15 cellular contexts compared by ENCODE assay signal in genomic region chr9:136858452-136858843, GRCh38. TPM values are rescaled to one million over a fixed set of nuclear protein-coding genes. Genes with fewer than 3 reads are reported as not detected.
DNase-seq lines count a peak whose midpoint lies in the region; ATAC-seq, FAIRE-seq and TF ChIP-seq lines count a peak whose summit lies in the region.
"Had no signal": no experiment of that assay in that cellular context is flagged by ENCODE, and none has a peak within 500 bp of the region (broad histone marks: within the 10 kb centered on the region; RNA-seq: fewer than 3 reads in every experiment).

No MANE protein-coding gene starts in this region.

- H3K9me3 Mint-ChIP-seq in natural killer cell treated with Interleukin-12 subunit alpha and Interleukin-12 subunit beta and Interleukin-15 and Interleukin-18, amount 100 ng/mL, for 72 hours: no peaks in the 10 kb centered on the region

- no peak for TF ChIP-seq POLR2A in esophagus muscularis mucosa (IDR thresholded peaks at IDR 0.05; ENCODE audit: low read depth)

- H3K4me1 Mint-ChIP-seq in natural killer cell treated with Interleukin-12 subunit alpha and Interleukin-12 subunit beta and Interleukin-15 and Interleukin-18, amount 100 ng/mL, for 72 hours (ENCODE audit: low read depth in 2 of 2): peaks cover 0 to under 1% of the 10 kb centered on the region in 2 donors

- H3K27me3 ChIP-seq in esophagus muscularis mucosa (no peaks in the 10 kb centered on the region), small intestine (ENCODE audit: control insufficient read depth in 2 of 2, insufficient read depth in 2 of 2, low read length in 2 of 2) (no peaks in the 10 kb centered on the region)
- H3K27me3 ChIP-seq: foreskin keratinocyte had no signal

- H3K4me1 ChIP-seq in esophagus muscularis mucosa (peaks cover 10 to 25% (median 16%) of the 10 kb centered on the region in 4 donors), small intestine (ENCODE audit: control insufficient read depth in 2 of 2, insufficient read depth in 1 of 2, low read depth in 1 of 2, low read length in 1 of 2) (peaks cover 0 to 12% of the 10 kb centered on the region in 2 donors)
- H3K4me1 ChIP-seq: foreskin keratinocyte had no signal

- H3K9me3 ChIP-seq in esophagus muscularis mucosa: no peaks in the 10 kb centered on the region
- no peaks in the 10 kb centered on the region for H3K9me3 ChIP-seq in small intestine (ENCODE audit: control insufficient read depth, low read depth)
- H3K9me3 ChIP-seq: Caco-2 had no signal

- H3K36me3 ChIP-seq in esophagus muscularis mucosa: peaks cover 21 to 37% (median 32%) of the 10 kb centered on the region in 4 donors
- H3K36me3 ChIP-seq in small intestine (ENCODE audit: control insufficient read depth in 2 of 2, insufficient read depth in 2 of 2, low read length in 2 of 2): peaks cover 6 to 18% of the 10 kb centered on the region in 2 donors

- TF ChIP-seq CTCF in esophagus muscularis mucosa (IDR thresholded peaks at IDR 0.05) (no peak), GM20000 (IDR thresholded peaks at IDR 0.05; ENCODE audit: extremely low read depth, missing control alignments) (no peak)

- H3K27ac Mint-ChIP-seq in natural killer cell treated with Interleukin-12 subunit alpha and Interleukin-12 subunit beta and Interleukin-15 and Interleukin-18, amount 100 ng/mL, for 72 hours: no peak overlapping the region

- ATAC-seq in natural killer cell treated with Interleukin-12 subunit alpha and Interleukin-12 subunit beta and Interleukin-15 and Interleukin-18, amount 100 ng/mL, for 72 hours: no peak
- ATAC-seq: foreskin keratinocyte had no signal

- H3K4me3 Mint-ChIP-seq in natural killer cell treated with Interleukin-12 subunit alpha and Interleukin-12 subunit beta and Interleukin-15 and Interleukin-18, amount 100 ng/mL, for 72 hours: no peak overlapping the region

- no peak for TF ChIP-seq EP300 in esophagus muscularis mucosa (IDR thresholded peaks at IDR 0.05)

- no peak overlapping the region for H3K4me3 ChIP-seq in esophagus muscularis mucosa
- no peak overlapping the region for H3K4me3 ChIP-seq in small intestine (ENCODE audit: low read depth in 1 of 2, low read length in 2 of 2)

- intact Hi-C loops in esophagus muscularis mucosa (cut with DNase I): no loop called here

- WGBS in esophagus muscularis mucosa: 83% methylated on average over 2 of the region's 15 CpGs
- 56 to 79% (median 63%) methylated on average over 14 to 15 of the region's 15 CpGs for WGBS in small intestine, 3 donors

- H3K27ac ChIP-seq in esophagus muscularis mucosa (replicated peaks in 1 of 4): peak overlapping the region in 3 of 4 donors; percentile 30 to 55 (median 50)
- H3K27ac ChIP-seq in small intestine (ENCODE audit: low read depth in 1 of 2, low read length in 1 of 2): peak overlapping the region; percentile 96 to 97
- H3K27ac ChIP-seq: foreskin keratinocyte had no signal

- no peaks in the 10 kb centered on the region for H3K27me3 Mint-ChIP-seq in natural killer cell treated with Interleukin-12 subunit alpha and Interleukin-12 subunit beta and Interleukin-15 and Interleukin-18, amount 100 ng/mL, for 72 hours

- peak; percentile 13 for DNase-seq in activated CD8-positive, alpha-beta memory T cell treated with anti-CD3 and anti-CD28 coated beads, Interleukin-2, amount 50 U/mL, for 4 hours
- no peak for DNase-seq in activated CD8-positive, alpha-beta memory T cell treated with anti-CD3 and anti-CD28 coated beads for 24 hours
- DNase-seq in esophagus muscularis mucosa (ENCODE audit: extremely low spot score): no peak
- DNase-seq in small intestine: no peak
- DNase-seq in natural killer cell treated with Interleukin-12 subunit alpha and Interleukin-12 subunit beta and Interleukin-15 and Interleukin-18, amount 100 ng/mL, for 72 hours (ENCODE audit: low spot score): no peak
- DNase-seq in GM20000 (ENCODE audit: low spot score): no peak
- DNase-seq: activated effector memory CD4-positive, alpha-beta T cell treated with anti-CD3 and anti-CD28 coated beads, Interleukin-2, amount 50 U/mL, for 16 hours; effector memory CD4-positive, alpha-beta T cell; foreskin keratinocyte; mesendoderm; stimulated activated CD4-positive, alpha-beta T cell treated with anti-CD3 and anti-CD28 coated beads, Interleukin-12 subunit alpha, Interleukin-12 subunit beta, amount 100 ng/mL, for 4 hours; T-helper 9 cell had no signal

- FAIRE-seq in small intestine (lab: Jason Lieb, UNC): no peak
- FAIRE-seq: GM18507, GM19239 had no signal

- no peaks in the 10 kb centered on the region for H3K36me3 Mint-ChIP-seq in natural killer cell treated with Interleukin-12 subunit alpha and Interleukin-12 subunit beta and Interleukin-15 and Interleukin-18, amount 100 ng/mL, for 72 hours

RNA-seq across cellular contexts. Expression of gene MAMDC4, which starts 6.3 kb away (rescaled TPM):
- total RNA-seq in esophagus muscularis mucosa: 1 to 10 TPM; 1.7 to 4.7 (median 2.1) TPM
- 1 to 10 TPM; 4.6 to 8.9 (median 8.9) TPM for polyA plus RNA-seq in small intestine
- 10 to 100 TPM; 16.0 to 17.2 TPM for total RNA-seq in natural killer cell treated with Interleukin-12 subunit alpha and Interleukin-12 subunit beta and Interleukin-15 and Interleukin-18, amount 100 ng/mL, for 72 hours

RNA-seq across cellular contexts. Expression of gene EDF1, which starts 7.7 kb away (rescaled TPM):
- 100 to 1,000 TPM; 233 to 283 (median 247) TPM for total RNA-seq in esophagus muscularis mucosa
- 1,000 to 10,000 TPM in 2 of 3 donors, 100 to 1,000 TPM in 1; 556 to 1,582 (median 1,437) TPM for polyA plus RNA-seq in small intestine
- 100 to 1,000 TPM; 299 to 453 TPM for total RNA-seq in natural killer cell treated with Interleukin-12 subunit alpha and Interleukin-12 subunit beta and Interleukin-15 and Interleukin-18, amount 100 ng/mL, for 72 hours

RNA-seq across cellular contexts. Expression of gene PHPT1, which starts 9.2 kb away (rescaled TPM):
- 10 to 100 TPM; 43.4 to 84.1 (median 53.9) TPM for total RNA-seq in esophagus muscularis mucosa
- 100 to 1,000 TPM; 111 to 185 (median 152) TPM for polyA plus RNA-seq in small intestine
- 100 to 1,000 TPM in 1 of 2 donors, 10 to 100 TPM in 1; 71.5 to 108 TPM for total RNA-seq in natural killer cell treated with Interleukin-12 subunit alpha and Interleukin-12 subunit beta and Interleukin-15 and Interleukin-18, amount 100 ng/mL, for 72 hours

RNA-seq across cellular contexts. Expression of gene AJM1, which starts 16.2 kb away (rescaled TPM):
- total RNA-seq in esophagus muscularis mucosa: 10 to 100 TPM in 3 of 4 donors, 1 to 10 TPM in 1; 3.3 to 14.0 (median 11.4) TPM
- polyA plus RNA-seq in small intestine: 1 to 10 TPM; 1.1 to 3.3 (median 2.0) TPM
- 10 to 100 TPM in 1 of 2 donors, 1 to 10 TPM in 1; 7.8 to 11.2 TPM for total RNA-seq in natural killer cell treated with Interleukin-12 subunit alpha and Interleukin-12 subunit beta and Interleukin-15 and Interleukin-18, amount 100 ng/mL, for 72 hours

RNA-seq across cellular contexts. Expression of gene TRAF2, which starts 27.9 kb away (rescaled TPM):
- 10 to 100 TPM in 2 of 4 donors, 1 to 10 TPM in 2; 6.6 to 15.5 (median 12.4) TPM for total RNA-seq in esophagus muscularis mucosa
- polyA plus RNA-seq in small intestine: 10 to 100 TPM; 11.2 to 14.3 (median 13.2) TPM
- 100 to 1,000 TPM in 1 of 2 donors, 10 to 100 TPM in 1; 55.7 to 107 TPM for total RNA-seq in natural killer cell treated with Interleukin-12 subunit alpha and Interleukin-12 subunit beta and Interleukin-15 and Interleukin-18, amount 100 ng/mL, for 72 hours
